8 cellular contexts compared by ENCODE assay signal in the genomic region with DNA sequence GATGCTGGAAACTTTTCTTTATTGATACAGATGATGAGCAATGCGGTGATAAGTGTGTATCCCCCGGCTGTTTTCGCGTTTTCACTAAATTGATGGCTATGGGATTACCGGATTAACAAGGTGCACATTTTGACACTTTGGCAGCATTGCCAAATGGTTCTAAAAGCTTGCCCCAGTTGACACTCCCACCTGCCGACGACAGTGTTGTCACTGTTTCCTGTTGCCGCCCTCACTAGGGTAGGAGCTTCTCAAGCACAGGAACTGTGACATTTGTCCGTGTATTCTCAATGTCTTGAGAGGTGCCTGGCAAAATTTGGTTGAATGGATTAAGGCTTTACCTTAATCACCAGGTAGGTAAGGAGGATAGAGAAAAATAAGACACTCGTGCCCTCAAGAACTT. TPM values are rescaled to one million over a fixed set of nuclear protein-coding genes. Genes with fewer than 3 reads are reported as not detected.
DNase-seq lines count a peak whose midpoint lies in the region; ATAC-seq, FAIRE-seq and TF ChIP-seq lines count a peak whose summit lies in the region.

No MANE protein-coding gene starts in this region.

- H2AFZ ChIP-seq in OCI-LY3 (ENCODE audit: low read depth, low read length) (no peak overlapping the region), parathyroid adenoma (peak overlapping the region; percentile 51)

- H3K4me3 ChIP-seq in OCI-LY3 (ENCODE audit: low read length) (no peak overlapping the region), parathyroid adenoma (ENCODE audit: low read depth, low read length) (no peak overlapping the region)

- peaks cover 18% of the 10 kb centered on the region for H3K4me1 ChIP-seq in OCI-LY3 (ENCODE audit: low read length)
- H3K4me1 ChIP-seq in parathyroid adenoma: peaks cover 39% of the 10 kb centered on the region

- TF ChIP-seq CTCF in OCI-LY3 (IDR thresholded peaks at IDR 0.05; ENCODE audit: low read depth, low read length): no peak
- TF ChIP-seq CTCF in parathyroid adenoma (IDR thresholded peaks at IDR 0.05): no peak

- peaks cover 7% of the 10 kb centered on the region for H3K36me3 ChIP-seq in OCI-LY3 (replicated peaks; ENCODE audit: low read depth, low read length)
- no peaks in the 10 kb centered on the region for H3K36me3 ChIP-seq in parathyroid adenoma (ENCODE audit: control insufficient read depth, insufficient read depth, low read length)

- DNase-seq in GM12892 (ENCODE audit: insufficient read length) (no peak), EL (no peak)
- DNase-seq in activated effector memory CD4-positive, alpha-beta T cell treated with Interleukin-2 at 50 U/mL for 16 hours: peak; percentile 65

- no peaks in the 10 kb centered on the region for H3K27me3 ChIP-seq in OCI-LY3 (ENCODE audit: low read depth, low read length)
- H3K27me3 ChIP-seq in parathyroid adenoma (ENCODE audit: control insufficient read depth, insufficient read depth, low read length): no peaks in the 10 kb centered on the region

- ATAC-seq in HG03342 (IDR thresholded peaks at IDR 0.05; ENCODE audit: unreplicated experiment) (no peak), GM18873 (IDR thresholded peaks at IDR 0.05; ENCODE audit: low FRiP score, unreplicated experiment) (no peak), HG02588 (IDR thresholded peaks at IDR 0.05; ENCODE audit: unreplicated experiment) (no peak)

- FAIRE-seq in GM12892 (lab: Jason Lieb, UNC): peak; percentile 81

- H3K4me2 ChIP-seq in OCI-LY3 (ENCODE audit: low read length) (0 out of 2 replicates have a peak overlapping the region, but pooled peaks have one; percentile 3), parathyroid adenoma (ENCODE audit: low read length) (peak overlapping the region; percentile 39)

- H3K79me2 ChIP-seq in OCI-LY3 (ENCODE audit: low read length): no peaks in the 10 kb centered on the region
- no peaks in the 10 kb centered on the region for H3K79me2 ChIP-seq in parathyroid adenoma

- H4K20me1 ChIP-seq in OCI-LY3 (ENCODE audit: insufficient read depth, low read length): no peaks in the 10 kb centered on the region

- no peaks in the 10 kb centered on the region for H3K9me3 ChIP-seq in OCI-LY3 (ENCODE audit: insufficient read depth, low read length)
- H3K9me3 ChIP-seq in parathyroid adenoma (ENCODE audit: control insufficient read depth, low read length): no peaks in the 10 kb centered on the region

- peak; percentile 37; the same call in 1 of the 2 replicates for TF ChIP-seq POLR2A in GM12892 (IDR thresholded peaks at IDR 0.05; ENCODE audit: low read depth, low read length)

- H3K9ac ChIP-seq in OCI-LY3 (ENCODE audit: low read length): no peak overlapping the region
- no peak overlapping the region for H3K9ac ChIP-seq in parathyroid adenoma

- no peak overlapping the region for H3K27ac ChIP-seq in OCI-LY3 (ENCODE audit: low read length)
- H3K27ac ChIP-seq in parathyroid adenoma: peak overlapping the region; percentile 64

RNA-seq across cellular contexts. Expression of gene MAPK13, which starts 9.8 kb away (rescaled TPM):
- polyA plus RNA-seq in GM12892 (2012; ENCODE audit: missing spikeins): 5.4 TPM
